In the genomic region with DNA sequence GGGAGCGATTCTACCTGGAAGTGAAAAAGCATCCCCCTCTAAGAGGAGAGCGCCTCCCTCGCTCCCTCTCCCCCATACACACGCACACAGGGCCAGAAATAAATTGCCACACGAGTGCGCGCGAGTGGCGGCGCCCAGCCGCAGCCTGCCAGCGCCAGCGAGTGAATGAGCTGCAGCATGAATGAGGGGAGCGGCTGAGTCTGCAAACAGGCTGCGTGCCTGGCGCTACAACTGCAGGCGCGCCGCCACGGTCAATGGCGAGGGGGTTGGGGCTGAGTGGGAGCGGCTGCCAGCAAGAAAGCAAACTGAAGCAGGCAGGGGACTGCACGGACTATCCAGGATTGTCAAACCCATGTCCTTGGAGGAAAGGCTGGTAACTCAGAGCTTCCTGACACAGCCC, we compare ENCODE assay signal across 9 cellular contexts. TPM values are rescaled to one million over a fixed set of nuclear protein-coding genes. Genes with fewer than 3 reads are reported as not detected.
A peak's percentile ranks its signal among the peaks of the same experiment; 100 is the strongest.
DNase-seq lines count a peak whose midpoint lies in the region; ATAC-seq lines count a peak whose summit lies in the region.
"Had no signal": no experiment of that assay in that cellular context is flagged by ENCODE, and none has a peak within 500 bp of the region (broad histone marks: within the 10 kb centered on the region; RNA-seq: fewer than 3 reads in every experiment).

No MANE protein-coding gene starts in this region.

- H3K27me3 Mint-ChIP-seq in activated CD4-positive, alpha-beta memory T cell treated with anti-CD3 and anti-CD28 coated beads for 36 hours = peaks cover 8% of the 10 kb centered on the region

- DNase-seq in COLO668 (lab: John Stamatoyannopoulos, UW; ENCODE audit: unreplicated experiment) (peak; percentile 62), NCI-H1694 (lab: John Stamatoyannopoulos, UW) (peak; percentile 22), cerebellar cortex (ENCODE audit: low spot score) (peak; percentile 24), left kidney (ENCODE audit: low read depth, low spot score) (peak; percentile 89), SHP77 (lab: John Stamatoyannopoulos, UW) (no peak)
- no peak for DNase-seq in activated CD4-positive, alpha-beta memory T cell treated with anti-CD3 and anti-CD28 coated beads for 36 hours
- DNase-seq: activated T-cell treated with anti-CD3 and anti-CD28 coated beads, Interleukin-2, amount 50 U/mL, for 4 hours had no signal

- ATAC-seq in HG02759 (IDR thresholded peaks at IDR 0.05; ENCODE audit: unreplicated experiment) (no peak), GM18868 (IDR thresholded peaks at IDR 0.05; ENCODE audit: unreplicated experiment) (no peak)

- H3K4me3 Mint-ChIP-seq in activated CD4-positive, alpha-beta memory T cell treated with anti-CD3 and anti-CD28 coated beads for 36 hours = no peak overlapping the region
- H3K4me3 Mint-ChIP-seq: activated T-cell treated with anti-CD3 and anti-CD28 coated beads, Interleukin-2, amount 50 U/mL, for 4 hours had no signal

- POLR2A ChIA-PET in activated CD4-positive, alpha-beta memory T cell treated with anti-CD3 and anti-CD28 coated beads for 36 hours (lab: Charles Lee) = no interaction called here

- intact Hi-C loops in activated CD4-positive, alpha-beta memory T cell treated with anti-CD3 and anti-CD28 coated beads for 36 hours (cut with micrococcal nuclease) = no loop called here

- no peak overlapping the region for H3K27ac Mint-ChIP-seq in activated CD4-positive, alpha-beta memory T cell treated with anti-CD3 and anti-CD28 coated beads for 36 hours

- no peaks in the 10 kb centered on the region for H3K9me3 Mint-ChIP-seq in activated CD4-positive, alpha-beta memory T cell treated with anti-CD3 and anti-CD28 coated beads for 36 hours
- H3K9me3 Mint-ChIP-seq: activated T-cell treated with anti-CD3 and anti-CD28 coated beads, Interleukin-2, amount 50 U/mL, for 4 hours had no signal

- CTCF ChIA-PET in activated CD4-positive, alpha-beta memory T cell treated with anti-CD3 and anti-CD28 coated beads for 36 hours (lab: Charles Lee) = interaction anchor here (1.0 to 8.3 kb wide), 5 partner anchors 9 to 171 kb away, joined by 3 to 70 read pairs (median 4); no protein-coding TSS in a partner anchor

- no peaks in the 10 kb centered on the region for H3K36me3 Mint-ChIP-seq in activated CD4-positive, alpha-beta memory T cell treated with anti-CD3 and anti-CD28 coated beads for 36 hours

- peaks cover 3% of the 10 kb centered on the region for H3K4me1 Mint-ChIP-seq in activated CD4-positive, alpha-beta memory T cell treated with anti-CD3 and anti-CD28 coated beads for 36 hours (ENCODE audit: low read depth)

RNA-seq across cellular contexts. Expression of a gene that starts 2.2 kb away (rescaled TPM):
- total RNA-seq in activated CD4-positive, alpha-beta memory T cell treated with anti-CD3 and anti-CD28 coated beads for 36 hours = under 1 TPM; 0.69 to 0.94 TPM

Comparison
In these comparisons a context has a peak if more than half of its experiments do, and no peak if none do; other contexts are left out.
1. DNase-seq: peak in COLO668 (single experiment), NCI-H1694 (single experiment), cerebellar cortex (single experiment) and left kidney (single experiment); none in activated CD4-positive, alpha-beta memory T cell treated with anti-CD3 and anti-CD28 coated beads for 36 hours (single experiment) and SHP77 (0 of 2).